Comparison of ENCODE assay signal across 15 cellular contexts in genomic region chr2:101723366-101724112, GRCh38. TPM values are rescaled to one million over a fixed set of nuclear protein-coding genes. Genes with fewer than 3 reads are reported as not detected.
DNase-seq lines count a peak whose midpoint lies in the region; TF ChIP-seq lines count a peak whose summit lies in the region.
"Had no signal": no experiment of that assay in that cellular context is flagged by ENCODE, and none has a peak within 500 bp of the region (broad histone marks: within the 10 kb centered on the region; RNA-seq: fewer than 3 reads in every experiment).

No MANE protein-coding gene starts in this region.

- H3K27ac Mint-ChIP-seq in T-helper 2 cell treated with Interferon-gamma antibody and Interleukin-4, amounts not matched to agents 5 μg/mL and 100 μg/mL, for 36 hours: peak overlapping the region; percentile 5
- H3K27ac Mint-ChIP-seq in IgD-negative memory B cell (peak overlapping the region; percentile 92 to 97 (median 92)), brain (peak overlapping the region in 3 of 5 experiments; percentile 9 to 61 (median 48))
- H3K27ac Mint-ChIP-seq: activated CD8-positive, alpha-beta memory T cell treated with anti-CD3 and anti-CD28 coated beads, Interleukin-2, amount 10 ng/mL, durations not matched to agents 7 days and 5 days had no signal

- in situ Hi-C loops in GM13976 (cut with MboI; ENCODE audit: low sequenced_read_pairs, unreplicated experiment): no loop called here

- H2BK12ac ChIP-seq in trophoblast cell (ENCODE audit: low read length): no peak overlapping the region

- no peak overlapping the region for H4K12ac ChIP-seq in trophoblast cell (ENCODE audit: low read depth, low read length)

- H3K27me3 Mint-ChIP-seq in T-helper 2 cell treated with Interferon-gamma antibody and Interleukin-4, amounts not matched to agents 5 μg/mL and 100 μg/mL, for 36 hours (ENCODE audit: low read depth): no peaks in the 10 kb centered on the region
- H3K27me3 Mint-ChIP-seq in IgD-negative memory B cell: no peaks in the 10 kb centered on the region
- H3K27me3 Mint-ChIP-seq in brain: no peaks in the 10 kb centered on the region
- H3K27me3 Mint-ChIP-seq: activated CD8-positive, alpha-beta memory T cell treated with anti-CD3 and anti-CD28 coated beads, Interleukin-2, amount 10 ng/mL, durations not matched to agents 7 days and 5 days had no signal

- peaks cover 40% of the 10 kb centered on the region for H3K36me3 Mint-ChIP-seq in T-helper 2 cell treated with Interferon-gamma antibody and Interleukin-4, amounts not matched to agents 5 μg/mL and 100 μg/mL, for 36 hours (ENCODE audit: low read depth)
- peaks cover 3% of the 10 kb centered on the region for H3K36me3 Mint-ChIP-seq in IgD-negative memory B cell
- peaks cover 59% of the 10 kb centered on the region for H3K36me3 Mint-ChIP-seq in brain

- H3K9me3 Mint-ChIP-seq in T-helper 2 cell treated with Interferon-gamma antibody and Interleukin-4, amounts not matched to agents 5 μg/mL and 100 μg/mL, for 36 hours: no peaks in the 10 kb centered on the region
- no peaks in the 10 kb centered on the region for H3K9me3 Mint-ChIP-seq in IgD-negative memory B cell
- peaks cover 0 to 10% (median 2%) of the 10 kb centered on the region in 5 experiments for H3K9me3 Mint-ChIP-seq in brain

- H4K8ac ChIP-seq in trophoblast cell (ENCODE audit: low read depth, low read length): no peak overlapping the region

- no peak overlapping the region for H3K14ac ChIP-seq in trophoblast cell (ENCODE audit: low read length)

- H3K9ac ChIP-seq in trophoblast cell (ENCODE audit: low read length): no peak overlapping the region

- H3K27ac ChIP-seq in trophoblast cell (ENCODE audit: low read depth, low read length) (no peak overlapping the region), caudate nucleus (ENCODE audit: low read depth, low read length) (no peak overlapping the region)
- H3K27ac ChIP-seq: hepatocyte, vagina had no signal

- WGBS in trophoblast cell (ENCODE audit: extremely low coverage, insufficient coverage, insufficient read length): no CpG with 5 or more reads among the region's 4 CpGs

- no peak overlapping the region for H2BK5ac ChIP-seq in trophoblast cell (ENCODE audit: low read depth, low read length, poor library complexity)

- no peak overlapping the region for H2AFZ ChIP-seq in trophoblast cell (ENCODE audit: insufficient read depth, low read length, poor library complexity)
- H2AFZ ChIP-seq: hepatocyte had no signal

- peaks cover 0 to 2% of the 10 kb centered on the region in 2 experiments for H3K36me3 ChIP-seq in trophoblast cell (ENCODE audit: control insufficient read depth in 1 of 2, insufficient read depth in 2 of 2, low read length in 2 of 2)
- H3K36me3 ChIP-seq: vagina had no signal

- H3K27me3 ChIP-seq in trophoblast cell (ENCODE audit: insufficient read depth, low read length): no peaks in the 10 kb centered on the region
- H3K27me3 ChIP-seq: hepatocyte, vagina had no signal

- no peak overlapping the region for H3K4me2 ChIP-seq in trophoblast cell (ENCODE audit: low read length)
- H3K4me2 ChIP-seq: hepatocyte had no signal

- no peak overlapping the region for H3K4me3 ChIP-seq in trophoblast cell (ENCODE audit: low read depth, low read length)
- H3K4me3 ChIP-seq: hepatocyte, vagina had no signal

- no peak overlapping the region for H4K91ac ChIP-seq in trophoblast cell (ENCODE audit: low read depth, low read length)

- H3K4me1 ChIP-seq in trophoblast cell (ENCODE audit: control insufficient read depth in 1 of 2, insufficient read depth in 2 of 2, low read length in 2 of 2): peaks cover 0 to 4% of the 10 kb centered on the region in 2 experiments

- no peak overlapping the region for H2BK120ac ChIP-seq in trophoblast cell (ENCODE audit: insufficient read depth, low read length, poor library complexity)

- H3K4me3 Mint-ChIP-seq in T-helper 2 cell treated with Interferon-gamma antibody and Interleukin-4, amounts not matched to agents 5 μg/mL and 100 μg/mL, for 36 hours: peak overlapping the region; percentile 30
- peak overlapping the region; percentile 67 to 80 (median 70) for H3K4me3 Mint-ChIP-seq in IgD-negative memory B cell
- peak overlapping the region in 1 of 5 experiments; percentile 25 for H3K4me3 Mint-ChIP-seq in brain
- H3K4me3 Mint-ChIP-seq: activated CD8-positive, alpha-beta memory T cell treated with anti-CD3 and anti-CD28 coated beads, Interleukin-2, amount 10 ng/mL, durations not matched to agents 7 days and 5 days had no signal

- H3K4ac ChIP-seq in trophoblast cell (ENCODE audit: low read depth, low read length): peak overlapping the region; percentile 29

- H3K9me3 ChIP-seq in trophoblast cell (ENCODE audit: insufficient read depth, low read depth, low read length): peaks cover 2% of the 10 kb centered on the region
- H3K9me3 ChIP-seq: vagina had no signal

- H3K79me2 ChIP-seq in trophoblast cell (ENCODE audit: control insufficient read depth, insufficient read depth, low read length, poor library complexity): peaks cover 10% of the 10 kb centered on the region

- H3K23ac ChIP-seq in trophoblast cell (ENCODE audit: low read length): no peak overlapping the region

- no peak overlapping the region for H2AK5ac ChIP-seq in trophoblast cell (ENCODE audit: low read length)

- H3K4me1 Mint-ChIP-seq in T-helper 2 cell treated with Interferon-gamma antibody and Interleukin-4, amounts not matched to agents 5 μg/mL and 100 μg/mL, for 36 hours (ENCODE audit: low read depth): peaks cover 68% of the 10 kb centered on the region
- H3K4me1 Mint-ChIP-seq in IgD-negative memory B cell (peaks cover 64 to 85% (median 84%) of the 10 kb centered on the region in 3 donors), brain (peaks cover 72% of the 10 kb centered on the region)

- H3K79me1 ChIP-seq in trophoblast cell (ENCODE audit: low read length): no peaks in the 10 kb centered on the region

- no peak for DNase-seq in T-helper 2 cell treated with Interferon-gamma antibody and Interleukin-4, amounts not matched to agents 5 μg/mL and 100 μg/mL, for 36 hours (ENCODE audit: low spot score)
- no peak for DNase-seq in T-helper 2 cell
- no peak for DNase-seq in trophoblast cell
- DNase-seq in COR-L47 (lab: John Stamatoyannopoulos, UW): no peak
- no peak for DNase-seq in GM13976 (ENCODE audit: low spot score)
- no peak for DNase-seq in caudate nucleus (lab: John Stamatoyannopoulos, UW)
- DNase-seq: activated CD8-positive, alpha-beta memory T cell treated with anti-CD3 and anti-CD28 coated beads, Interleukin-2, amount 10 ng/mL, durations not matched to agents 7 days and 5 days; dermis blood vessel endothelial cell; left cardiac atrium; NCI-H1092; SIG-M5 had no signal

- no peak overlapping the region for H3K18ac ChIP-seq in trophoblast cell (ENCODE audit: low read length)

- TF ChIP-seq CTCF in brain (conservative IDR thresholded peaks at IDR 0.05): no peak
- TF ChIP-seq CTCF in GM13976 (IDR thresholded peaks at IDR 0.05; ENCODE audit: borderline replicate concordance, control extremely low read depth, extremely low read depth, insufficient read depth, missing control alignments): no peak

RNA-seq across cellular contexts. Expression of gene MAP4K4, which starts 26.0 kb away (rescaled TPM):
- polyA plus RNA-seq in IgD-negative memory B cell (9.3 TPM), brain (ENCODE audit: insufficient read depth, low read depth, low replicate concordance) (89.6 TPM)
- polyA plus RNA-seq in trophoblast cell (2013): 168 and 169 TPM in 2 replicates

Comparison
In these comparisons a context has a peak if more than half of its experiments do, and no peak if none do; other contexts are left out.
1. H3K27ac Mint-ChIP-seq: peak in every context shown above with its lines; median percentile 92 in IgD-negative memory B cell; 48 in brain; 5 in T-helper 2 cell treated with Interferon-gamma antibody and Interleukin-4, amounts not matched to agents 5 μg/mL and 100 μg/mL, for 36 hours.